In genomic region chr6:162109466-162110040, GRCh38 we compare ENCODE assay signal across 27 cellular contexts.
DNase-seq lines count a peak whose midpoint lies in the region; ATAC-seq and TF ChIP-seq lines count a peak whose summit lies in the region.
"Had no signal": no experiment of that assay in that cellular context is flagged by ENCODE, and none has a peak within 500 bp of the region (broad histone marks: within the 10 kb centered on the region; RNA-seq: fewer than 3 reads in every experiment).

No MANE protein-coding gene starts in this region.

- intact Hi-C loops in left ventricle myocardium superior (cut with micrococcal nuclease) (no loop called here), Caco-2 (cut with micrococcal nuclease; ENCODE audit: unreplicated experiment) (no loop called here)

- H3K27me3 Mint-ChIP-seq in Caco-2 (ENCODE audit: insufficient read depth, unreplicated experiment), result peaks cover 3% of the 10 kb centered on the region

- no peak overlapping the region for H3K27ac ChIP-seq in right atrium auricular region
- H3K27ac ChIP-seq: adrenal gland, brain microvascular endothelial cell, lower lobe of right lung, ovary, SK-N-MC, spleen had no signal

- no peak overlapping the region for H3K9ac ChIP-seq in adipocyte (ENCODE audit: low read length)

- H3K9me3 ChIP-seq in right atrium auricular region (no peaks in the 10 kb centered on the region), adipocyte (ENCODE audit: control insufficient read depth, low read length) (no peaks in the 10 kb centered on the region), Caco-2 (no peaks in the 10 kb centered on the region)
- H3K9me3 ChIP-seq: adrenal gland, lower lobe of right lung, ovary had no signal

- ATAC-seq in left ventricle myocardium superior, result peak; percentile 68
- ATAC-seq in HG03342 (IDR thresholded peaks at IDR 0.05; ENCODE audit: unreplicated experiment), result no peak
- no peak for ATAC-seq in GM21367 (IDR thresholded peaks at IDR 0.05; ENCODE audit: unreplicated experiment)
- ATAC-seq: activated CD8-positive, alpha-beta T cell treated with anti-CD3 and anti-CD28 coated beads, Interleukin-2, amount 10 ng/mL, durations not matched to agents 7 days and 5 days; HepG2; lower lobe of right lung; natural killer cell had no signal

- H3K4me3 ChIP-seq in right atrium auricular region, result no peak overlapping the region
- no peak overlapping the region for H3K4me3 ChIP-seq in adipocyte (ENCODE audit: low read length)
- H3K4me3 ChIP-seq in fibroblast of the aortic adventitia (ENCODE audit: low read depth, low read length), result no peak overlapping the region
- H3K4me3 ChIP-seq in Caco-2 (ENCODE audit: low read depth, low read length), result no peak overlapping the region
- H3K4me3 ChIP-seq: adrenal gland, lower lobe of right lung, ovary, SK-N-MC, spleen had no signal

- no peak for DNase-seq in left ventricle myocardium superior
- no peak for DNase-seq in right atrium auricular region (ENCODE audit: low spot score)
- peak; percentile 22 for DNase-seq in adipocyte (ENCODE audit: low read depth)
- DNase-seq in fibroblast of the aortic adventitia (ENCODE audit: low read depth), result peak; percentile 22
- DNase-seq in Caco-2, result no peak
- DNase-seq: activated CD8-positive, alpha-beta T cell treated with anti-CD3 and anti-CD28 coated beads, Interleukin-2, amount 10 ng/mL, durations not matched to agents 7 days and 5 days; activated gamma-delta T cell; adrenal gland; brain microvascular endothelial cell; C1 segment of cervical spinal cord; DND-41; effector CD8-positive, alpha-beta T cell; Karpas-422; kidney; lower lobe of right lung; natural killer cell; NCI-H146; NCI-H446; NCI-H774; ovary; retina; spleen; trophoblast cell had no signal

- no peak for TF ChIP-seq CTCF in right atrium auricular region (IDR thresholded peaks at IDR 0.05)
- TF ChIP-seq CTCF in fibroblast of the aortic adventitia (IDR thresholded peaks at IDR 0.05; ENCODE audit: insufficient read depth, low read length), result no peak
- TF ChIP-seq CTCF in Caco-2 (IDR thresholded peaks at IDR 0.05; ENCODE audit: insufficient read depth in 1 of 2, low read depth in 1 of 2, low read length in 1 of 2, severe bottlenecking in 1 of 2, unreplicated experiment in 1 of 2), result no peak

- no TSS peak for BruUV-seq in Caco-2 (replicated peaks; lab: Mats Ljungman, UMichigan)

- H3K4me3 Mint-ChIP-seq in Caco-2 (ENCODE audit: unreplicated experiment), result no peak overlapping the region
- H3K4me3 Mint-ChIP-seq: activated CD8-positive, alpha-beta T cell treated with anti-CD3 and anti-CD28 coated beads, Interleukin-2, amount 10 ng/mL, durations not matched to agents 7 days and 5 days; natural killer cell had no signal

- H3K27ac Mint-ChIP-seq in Caco-2 (ENCODE audit: unreplicated experiment), result no peak overlapping the region
- H3K27ac Mint-ChIP-seq: activated CD8-positive, alpha-beta T cell treated with anti-CD3 and anti-CD28 coated beads, Interleukin-2, amount 10 ng/mL, durations not matched to agents 7 days and 5 days; natural killer cell had no signal

- H3K27me3 ChIP-seq in right atrium auricular region (no peaks in the 10 kb centered on the region), adipocyte (replicated peaks; ENCODE audit: control insufficient read depth, insufficient read depth, low read length) (no peaks in the 10 kb centered on the region), Caco-2 (replicated peaks; ENCODE audit: control insufficient read depth, insufficient read depth, low read length) (no peaks in the 10 kb centered on the region)
- H3K27me3 ChIP-seq: adrenal gland, brain microvascular endothelial cell, ovary, spleen had no signal

- CTCF ChIA-PET in Caco-2 (lab: Charles Lee), result no interaction called here

- H3K36me3 ChIP-seq in right atrium auricular region (no peaks in the 10 kb centered on the region), adipocyte (ENCODE audit: control insufficient read depth, insufficient read depth, low read length, severe bottlenecking) (no peaks in the 10 kb centered on the region), Caco-2 (ENCODE audit: control insufficient read depth, insufficient read depth, low read length) (no peaks in the 10 kb centered on the region)
- H3K36me3 ChIP-seq: adrenal gland, brain microvascular endothelial cell, lower lobe of right lung, ovary, spleen had no signal

- H3K9me3 Mint-ChIP-seq in Caco-2 (ENCODE audit: unreplicated experiment), result no peaks in the 10 kb centered on the region

- POLR2A ChIA-PET in Caco-2 (lab: Charles Lee), result no interaction called here

- H3K4me1 Mint-ChIP-seq in Caco-2 (ENCODE audit: low read depth, unreplicated experiment), result no peaks in the 10 kb centered on the region
- H3K4me1 Mint-ChIP-seq: natural killer cell had no signal

- H3K36me3 Mint-ChIP-seq in Caco-2 (ENCODE audit: insufficient read depth, unreplicated experiment), result no peaks in the 10 kb centered on the region
- H3K36me3 Mint-ChIP-seq: natural killer cell had no signal

- H3K4me1 ChIP-seq in right atrium auricular region (no peaks in the 10 kb centered on the region), adipocyte (ENCODE audit: control insufficient read depth, insufficient read depth, low read length) (no peaks in the 10 kb centered on the region), Caco-2 (no peaks in the 10 kb centered on the region)
- H3K4me1 ChIP-seq: adrenal gland, lower lobe of right lung, spleen had no signal

Comparison
In these comparisons a context has a peak if more than half of its experiments do, and no peak if none do; other contexts are left out.
1. DNase-seq: peak in adipocyte (single experiment) and fibroblast of the aortic adventitia (single experiment); none in left ventricle myocardium superior (single experiment), right atrium auricular region (single experiment) and Caco-2 (0 of 2).